Comparison of ENCODE assay signal across 2 cellular contexts in the genomic region with DNA sequence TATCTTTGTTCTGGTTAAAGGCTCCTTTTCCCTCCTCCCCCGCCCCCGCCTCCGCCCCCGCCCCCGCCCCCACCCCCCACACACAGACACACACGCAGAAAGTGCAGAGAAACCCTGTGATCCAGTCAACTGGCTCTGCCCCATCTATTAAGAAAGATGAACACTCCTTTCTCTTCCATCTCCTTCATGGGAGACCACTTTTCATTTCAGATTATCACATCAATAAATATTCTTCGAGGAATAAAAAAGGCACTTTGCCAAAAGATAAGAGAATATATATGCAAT.
TF ChIP-seq lines count a peak whose summit lies in the region.

No MANE protein-coding gene starts in this region.

TF ChIP-seq in SK-N-SH treated with all-trans-retinoic acid at 6 μM for 48 hours, 23 proteins besides CTCF, POLR2A, EP300 and RAD21 (continued from another document):
- TF ChIP-seq, protein P1, sequence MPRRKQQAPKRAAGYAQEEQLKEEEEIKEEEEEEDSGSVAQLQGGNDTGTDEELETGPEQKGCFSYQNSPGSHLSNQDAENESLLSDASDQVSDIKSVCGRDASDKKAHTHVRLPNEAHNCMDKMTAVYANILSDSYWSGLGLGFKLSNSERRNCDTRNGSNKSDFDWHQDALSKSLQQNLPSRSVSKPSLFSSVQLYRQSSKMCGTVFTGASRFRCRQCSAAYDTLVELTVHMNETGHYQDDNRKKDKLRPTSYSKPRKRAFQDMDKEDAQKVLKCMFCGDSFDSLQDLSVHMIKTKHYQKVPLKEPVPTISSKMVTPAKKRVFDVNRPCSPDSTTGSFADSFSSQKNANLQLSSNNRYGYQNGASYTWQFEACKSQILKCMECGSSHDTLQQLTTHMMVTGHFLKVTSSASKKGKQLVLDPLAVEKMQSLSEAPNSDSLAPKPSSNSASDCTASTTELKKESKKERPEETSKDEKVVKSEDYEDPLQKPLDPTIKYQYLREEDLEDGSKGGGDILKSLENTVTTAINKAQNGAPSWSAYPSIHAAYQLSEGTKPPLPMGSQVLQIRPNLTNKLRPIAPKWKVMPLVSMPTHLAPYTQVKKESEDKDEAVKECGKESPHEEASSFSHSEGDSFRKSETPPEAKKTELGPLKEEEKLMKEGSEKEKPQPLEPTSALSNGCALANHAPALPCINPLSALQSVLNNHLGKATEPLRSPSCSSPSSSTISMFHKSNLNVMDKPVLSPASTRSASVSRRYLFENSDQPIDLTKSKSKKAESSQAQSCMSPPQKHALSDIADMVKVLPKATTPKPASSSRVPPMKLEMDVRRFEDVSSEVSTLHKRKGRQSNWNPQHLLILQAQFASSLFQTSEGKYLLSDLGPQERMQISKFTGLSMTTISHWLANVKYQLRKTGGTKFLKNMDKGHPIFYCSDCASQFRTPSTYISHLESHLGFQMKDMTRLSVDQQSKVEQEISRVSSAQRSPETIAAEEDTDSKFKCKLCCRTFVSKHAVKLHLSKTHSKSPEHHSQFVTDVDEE (CRISPR knock-in tag; IDR thresholded peaks at IDR 0.05): no peak
- TF ChIP-seq, protein P2, sequence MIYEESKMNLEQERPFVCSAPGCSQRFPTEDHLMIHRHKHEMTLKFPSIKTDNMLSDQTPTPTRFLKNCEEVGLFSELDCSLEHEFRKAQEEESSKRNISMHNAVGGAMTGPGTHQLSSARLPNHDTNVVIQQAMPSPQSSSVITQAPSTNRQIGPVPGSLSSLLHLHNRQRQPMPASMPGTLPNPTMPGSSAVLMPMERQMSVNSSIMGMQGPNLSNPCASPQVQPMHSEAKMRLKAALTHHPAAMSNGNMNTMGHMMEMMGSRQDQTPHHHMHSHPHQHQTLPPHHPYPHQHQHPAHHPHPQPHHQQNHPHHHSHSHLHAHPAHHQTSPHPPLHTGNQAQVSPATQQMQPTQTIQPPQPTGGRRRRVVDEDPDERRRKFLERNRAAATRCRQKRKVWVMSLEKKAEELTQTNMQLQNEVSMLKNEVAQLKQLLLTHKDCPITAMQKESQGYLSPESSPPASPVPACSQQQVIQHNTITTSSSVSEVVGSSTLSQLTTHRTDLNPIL (CRISPR knock-in tag; IDR thresholded peaks at IDR 0.05; ENCODE audit: low read depth): no peak
- TF ChIP-seq BACH2 (CRISPR knock-in tag; IDR thresholded peaks at IDR 0.05; ENCODE audit: borderline replicate concordance) (no peak), ZC3H10 (CRISPR knock-in tag; IDR thresholded peaks at IDR 0.05) (no peak), TCF4 (CRISPR knock-in tag; IDR thresholded peaks at IDR 0.05; ENCODE audit: borderline replicate concordance) (no peak), CSDC2 (CRISPR knock-in tag; IDR thresholded peaks at IDR 0.05) (no peak), ZNF70 (CRISPR knock-in tag; IDR thresholded peaks at IDR 0.05) (no peak), RARB (CRISPR knock-in tag; IDR thresholded peaks at IDR 0.05) (no peak), ESRRG (CRISPR knock-in tag; IDR thresholded peaks at IDR 0.05) (no peak), ZFP3 (CRISPR knock-in tag; IDR thresholded peaks at IDR 0.05) (no peak)
- TF ChIP-seq, protein P3, sequence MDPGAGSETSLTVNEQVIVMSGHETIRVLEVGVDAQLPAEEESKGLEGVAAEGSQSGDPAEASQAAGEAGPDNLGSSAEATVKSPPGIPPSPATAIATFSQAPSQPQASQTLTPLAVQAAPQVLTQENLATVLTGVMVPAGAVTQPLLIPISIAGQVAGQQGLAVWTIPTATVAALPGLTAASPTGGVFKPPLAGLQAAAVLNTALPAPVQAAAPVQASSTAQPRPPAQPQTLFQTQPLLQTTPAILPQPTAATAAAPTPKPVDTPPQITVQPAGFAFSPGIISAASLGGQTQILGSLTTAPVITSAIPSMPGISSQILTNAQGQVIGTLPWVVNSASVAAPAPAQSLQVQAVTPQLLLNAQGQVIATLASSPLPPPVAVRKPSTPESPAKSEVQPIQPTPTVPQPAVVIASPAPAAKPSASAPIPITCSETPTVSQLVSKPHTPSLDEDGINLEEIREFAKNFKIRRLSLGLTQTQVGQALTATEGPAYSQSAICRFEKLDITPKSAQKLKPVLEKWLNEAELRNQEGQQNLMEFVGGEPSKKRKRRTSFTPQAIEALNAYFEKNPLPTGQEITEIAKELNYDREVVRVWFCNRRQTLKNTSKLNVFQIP (CRISPR knock-in tag; IDR thresholded peaks at IDR 0.05; ENCODE audit: borderline replicate concordance, low read depth): no peak
- TF ChIP-seq, protein P4, sequence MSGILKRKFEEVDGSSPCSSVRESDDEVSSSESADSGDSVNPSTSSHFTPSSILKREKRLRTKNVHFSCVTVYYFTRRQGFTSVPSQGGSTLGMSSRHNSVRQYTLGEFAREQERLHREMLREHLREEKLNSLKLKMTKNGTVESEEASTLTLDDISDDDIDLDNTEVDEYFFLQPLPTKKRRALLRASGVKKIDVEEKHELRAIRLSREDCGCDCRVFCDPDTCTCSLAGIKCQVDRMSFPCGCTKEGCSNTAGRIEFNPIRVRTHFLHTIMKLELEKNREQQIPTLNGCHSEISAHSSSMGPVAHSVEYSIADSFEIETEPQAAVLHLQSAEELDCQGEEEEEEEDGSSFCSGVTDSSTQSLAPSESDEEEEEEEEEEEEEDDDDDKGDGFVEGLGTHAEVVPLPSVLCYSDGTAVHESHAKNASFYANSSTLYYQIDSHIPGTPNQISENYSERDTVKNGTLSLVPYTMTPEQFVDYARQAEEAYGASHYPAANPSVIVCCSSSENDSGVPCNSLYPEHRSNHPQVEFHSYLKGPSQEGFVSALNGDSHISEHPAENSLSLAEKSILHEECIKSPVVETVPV (CRISPR knock-in tag; IDR thresholded peaks at IDR 0.05): no peak
- TF ChIP-seq, protein P5, sequence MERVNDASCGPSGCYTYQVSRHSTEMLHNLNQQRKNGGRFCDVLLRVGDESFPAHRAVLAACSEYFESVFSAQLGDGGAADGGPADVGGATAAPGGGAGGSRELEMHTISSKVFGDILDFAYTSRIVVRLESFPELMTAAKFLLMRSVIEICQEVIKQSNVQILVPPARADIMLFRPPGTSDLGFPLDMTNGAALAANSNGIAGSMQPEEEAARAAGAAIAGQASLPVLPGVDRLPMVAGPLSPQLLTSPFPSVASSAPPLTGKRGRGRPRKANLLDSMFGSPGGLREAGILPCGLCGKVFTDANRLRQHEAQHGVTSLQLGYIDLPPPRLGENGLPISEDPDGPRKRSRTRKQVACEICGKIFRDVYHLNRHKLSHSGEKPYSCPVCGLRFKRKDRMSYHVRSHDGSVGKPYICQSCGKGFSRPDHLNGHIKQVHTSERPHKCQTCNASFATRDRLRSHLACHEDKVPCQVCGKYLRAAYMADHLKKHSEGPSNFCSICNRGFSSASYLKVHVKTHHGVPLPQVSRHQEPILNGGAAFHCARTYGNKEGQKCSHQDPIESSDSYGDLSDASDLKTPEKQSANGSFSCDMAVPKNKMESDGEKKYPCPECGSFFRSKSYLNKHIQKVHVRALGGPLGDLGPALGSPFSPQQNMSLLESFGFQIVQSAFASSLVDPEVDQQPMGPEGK (CRISPR knock-in tag; IDR thresholded peaks at IDR 0.05; ENCODE audit: borderline replicate concordance): no peak

TF ChIP-seq in GM12878, 131 proteins besides CTCF, POLR2A, EP300 and RAD21 (continued from another document):
- TF ChIP-seq, protein P6, sequence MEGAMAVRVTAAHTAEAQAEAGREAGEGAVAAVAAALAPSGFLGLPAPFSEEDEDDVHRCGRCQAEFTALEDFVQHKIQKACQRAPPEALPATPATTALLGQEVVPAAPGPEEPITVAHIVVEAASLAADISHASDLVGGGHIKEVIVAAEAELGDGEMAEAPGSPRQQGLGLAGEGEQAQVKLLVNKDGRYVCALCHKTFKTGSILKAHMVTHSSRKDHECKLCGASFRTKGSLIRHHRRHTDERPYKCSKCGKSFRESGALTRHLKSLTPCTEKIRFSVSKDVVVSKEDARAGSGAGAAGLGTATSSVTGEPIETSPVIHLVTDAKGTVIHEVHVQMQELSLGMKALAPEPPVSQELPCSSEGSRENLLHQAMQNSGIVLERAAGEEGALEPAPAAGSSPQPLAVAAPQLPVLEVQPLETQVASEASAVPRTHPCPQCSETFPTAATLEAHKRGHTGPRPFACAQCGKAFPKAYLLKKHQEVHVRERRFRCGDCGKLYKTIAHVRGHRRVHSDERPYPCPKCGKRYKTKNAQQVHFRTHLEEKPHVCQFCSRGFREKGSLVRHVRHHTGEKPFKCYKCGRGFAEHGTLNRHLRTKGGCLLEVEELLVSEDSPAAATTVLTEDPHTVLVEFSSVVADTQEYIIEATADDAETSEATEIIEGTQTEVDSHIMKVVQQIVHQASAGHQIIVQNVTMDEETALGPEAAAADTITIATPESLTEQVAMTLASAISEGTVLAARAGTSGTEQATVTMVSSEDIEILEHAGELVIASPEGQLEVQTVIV (IDR thresholded peaks at IDR 0.05; ENCODE audit: borderline replicate concordance, partially characterized antibody): no peak
- TF ChIP-seq, protein P7, sequence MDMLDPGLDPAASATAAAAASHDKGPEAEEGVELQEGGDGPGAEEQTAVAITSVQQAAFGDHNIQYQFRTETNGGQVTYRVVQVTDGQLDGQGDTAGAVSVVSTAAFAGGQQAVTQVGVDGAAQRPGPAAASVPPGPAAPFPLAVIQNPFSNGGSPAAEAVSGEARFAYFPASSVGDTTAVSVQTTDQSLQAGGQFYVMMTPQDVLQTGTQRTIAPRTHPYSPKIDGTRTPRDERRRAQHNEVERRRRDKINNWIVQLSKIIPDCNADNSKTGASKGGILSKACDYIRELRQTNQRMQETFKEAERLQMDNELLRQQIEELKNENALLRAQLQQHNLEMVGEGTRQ (IDR thresholded peaks at IDR 0.05; ENCODE audit: borderline replicate concordance, low read depth, low read length): no peak
